Comparison of ENCODE assay signal across 8 cellular contexts in genomic region chr5:77844408-77845272, GRCh38.
DNase-seq lines count a peak whose midpoint lies in the region; ATAC-seq and TF ChIP-seq lines count a peak whose summit lies in the region.

No MANE protein-coding gene starts in this region.

- DNase-seq in Right ventricle myocardium superior (no peak), DMS79 (lab: John Stamatoyannopoulos, UW) (no peak), ureter (ENCODE audit: low spot score) (no peak), HPDE6-E6E7 (ENCODE audit: extremely low spot score) (no peak)

- TF ChIP-seq CTCF in WI38 (IDR thresholded peaks at IDR 0.05; ENCODE audit: low read depth, low read length): no peak

- peak overlapping the region; percentile 50 for H3K4me3 ChIP-seq in WI38 (ENCODE audit: low read depth, low read length)
- H3K4me3 ChIP-seq in rectal smooth muscle tissue (ENCODE audit: low read length): peak overlapping the region; percentile 74

- ATAC-seq in Right ventricle myocardium superior (ENCODE audit: poor library complexity): peak; percentile 75
- ATAC-seq in HG02870 (IDR thresholded peaks at IDR 0.05; ENCODE audit: unreplicated experiment): no peak

- H3K4me1 ChIP-seq in ES-I3 (ENCODE audit: insufficient read depth, low read length) (peaks cover 10% of the 10 kb centered on the region; the same call in 1 of the 2 replicates), rectal smooth muscle tissue (ENCODE audit: control insufficient read depth, insufficient read depth, low read length) (no peaks in the 10 kb centered on the region)

- H3K36me3 ChIP-seq in ES-I3 (ENCODE audit: insufficient read depth, low read length) (no peaks in the 10 kb centered on the region), rectal smooth muscle tissue (ENCODE audit: control insufficient read depth, insufficient read depth, low read length) (no peaks in the 10 kb centered on the region)

- intact Hi-C loops in Right ventricle myocardium superior (cut with DNase I): no loop called here

- peak overlapping the region; percentile 60 for H3K9ac ChIP-seq in ES-I3 (ENCODE audit: low read depth, low read length)
- H3K9ac ChIP-seq in rectal smooth muscle tissue (ENCODE audit: low read length): peak overlapping the region; percentile 10

- H3K27me3 ChIP-seq in rectal smooth muscle tissue (ENCODE audit: control insufficient read depth, insufficient read depth, low read length): no peaks in the 10 kb centered on the region

- peak overlapping the region; percentile 30 for H3K27ac ChIP-seq in rectal smooth muscle tissue (ENCODE audit: low read depth, low read length)

- no peaks in the 10 kb centered on the region for H3K9me3 ChIP-seq in ES-I3 (ENCODE audit: control insufficient read depth, insufficient read depth, low read length)
